In the genomic region with DNA sequence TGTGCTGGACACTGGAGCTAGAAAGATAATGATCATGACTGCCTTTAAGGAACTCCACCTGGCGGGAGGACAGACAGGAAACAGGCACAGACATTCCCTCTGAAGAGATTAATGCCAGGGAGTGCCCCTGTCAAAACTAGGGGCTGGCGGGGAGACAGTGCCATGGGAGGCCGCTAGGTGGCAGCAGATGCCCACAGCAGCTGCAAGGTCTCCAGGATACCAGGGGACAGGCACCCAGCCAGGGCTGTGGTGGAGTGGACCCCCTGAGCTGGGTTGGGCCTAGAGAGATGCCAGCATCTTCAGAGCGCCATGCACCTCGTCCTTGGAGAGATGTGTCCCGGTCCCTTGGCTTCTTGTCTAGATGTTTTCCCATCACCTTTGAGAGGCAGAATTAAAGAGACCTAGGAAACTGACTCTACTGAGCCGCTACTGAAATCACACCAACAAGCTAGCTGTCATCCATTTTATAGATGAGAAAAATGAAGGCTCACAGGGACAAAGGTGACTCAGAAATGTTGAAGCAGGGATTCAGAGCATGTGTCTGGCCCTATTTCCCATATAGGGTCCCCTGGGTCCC, we compare ENCODE assay signal across 8 cellular contexts. TPM values are rescaled to one million over a fixed set of nuclear protein-coding genes. Genes with fewer than 3 reads are reported as not detected.
A peak's percentile ranks its signal among the peaks of the same experiment; 100 is the strongest.
DNase-seq lines count a peak whose midpoint lies in the region; ATAC-seq and TF ChIP-seq lines count a peak whose summit lies in the region.

No MANE protein-coding gene starts in this region.

- no peak overlapping the region for H3K4me3 ChIP-seq in testis

- no peaks in the 10 kb centered on the region for H3K36me3 ChIP-seq in testis (ENCODE audit: low read depth, missing control alignments)

- H3K27ac ChIP-seq in foreskin keratinocyte (no peak overlapping the region), testis (no peak overlapping the region)

- WGBS in testis, 2 donors = 25 to 40% methylated on average over 7 of the region's 7 CpGs

- no peaks in the 10 kb centered on the region for H3K4me1 ChIP-seq in foreskin keratinocyte
- H3K4me1 ChIP-seq in testis = no peaks in the 10 kb centered on the region

- ATAC-seq in GM18498 (IDR thresholded peaks at IDR 0.05; ENCODE audit: unreplicated experiment) = peak; percentile 54
- ATAC-seq in foreskin keratinocyte = peak; percentile 80
- ATAC-seq in HG03039 (IDR thresholded peaks at IDR 0.05; ENCODE audit: unreplicated experiment) = no peak

- intact Hi-C loops in testis (cut with DNase I; ENCODE audit: low total_unique reads) = no loop called here

- DNase-seq in MV-4-11 (lab: John Stamatoyannopoulos, UW) = peak; percentile 43
- peak; percentile 66 to 77 for DNase-seq in SHP77 (lab: John Stamatoyannopoulos, UW)
- DNase-seq in activated T-helper 9 cell treated with anti-CD3 and anti-CD28 coated beads, Interleukin-2, amount 50 U/mL, for 16 hours (ENCODE audit: low read depth) = peak; percentile 68
- peak; percentile 55 to 72 for DNase-seq in foreskin keratinocyte
- DNase-seq in occipital lobe (lab: John Stamatoyannopoulos, UW) = peak; percentile 57
- DNase-seq in testis = peak; percentile 82

- no peaks in the 10 kb centered on the region for H3K9me3 ChIP-seq in testis

- TF ChIP-seq CTCF in foreskin keratinocyte (conservative IDR thresholded peaks at IDR 0.05) (peak; percentile 99), testis (IDR thresholded peaks at IDR 0.05) (peak; percentile 82 to 97 (median 85))

- H3K27me3 ChIP-seq in foreskin keratinocyte (no peaks in the 10 kb centered on the region), testis (no peaks in the 10 kb centered on the region)

- TF ChIP-seq POLR2A in testis (IDR thresholded peaks at IDR 0.05) = no peak

RNA-seq across cellular contexts. Expression of gene REN, which starts 3.6 kb away (rescaled TPM):
- total RNA-seq in foreskin keratinocyte (not detected in 2 replicates), occipital lobe (not detected), testis (not detected)
- polyA plus RNA-seq in foreskin keratinocyte (0.06 and 0.10 TPM in 2 replicates), testis (ENCODE audit: insufficient read depth, low read depth, low replicate concordance) (2.2 TPM)

RNA-seq across cellular contexts. Expression of gene ETNK2, which starts 10.7 kb away (rescaled TPM):
- total RNA-seq in foreskin keratinocyte = 14.4 and 15.8 TPM in 2 replicates
- polyA plus RNA-seq in foreskin keratinocyte = 13.1 and 14.0 TPM in 2 replicates
- total RNA-seq in occipital lobe = 28.1 TPM
- 100 to 1,000 TPM; 116 to 227 TPM for total RNA-seq in testis
- 187 TPM for polyA plus RNA-seq in testis (ENCODE audit: insufficient read depth, low read depth, low replicate concordance)

RNA-seq across cellular contexts. Expression of gene KISS1, which starts 33.7 kb away (rescaled TPM):
- total RNA-seq in foreskin keratinocyte (not detected in 2 replicates), occipital lobe (not detected), testis (1 to 10 TPM; 1.8 to 3.5 TPM)
- polyA plus RNA-seq in foreskin keratinocyte (not detected in 2 replicates), testis (ENCODE audit: insufficient read depth, low read depth, low replicate concordance) (3.7 TPM)

RNA-seq across cellular contexts. Expression of gene GOLT1A, which starts 51.2 kb away (rescaled TPM):
- total RNA-seq in foreskin keratinocyte = 0.53 and 0.85 TPM in 2 replicates
- polyA plus RNA-seq in foreskin keratinocyte = 0.60 and 0.67 TPM in 2 replicates
- not detected for total RNA-seq in occipital lobe
- 1 to 10 TPM; 1.5 to 2.2 TPM for total RNA-seq in testis
- 6.8 TPM for polyA plus RNA-seq in testis (ENCODE audit: insufficient read depth, low read depth, low replicate concordance)
